Comparison of ENCODE assay signal across 5 cellular contexts in the genomic region with DNA sequence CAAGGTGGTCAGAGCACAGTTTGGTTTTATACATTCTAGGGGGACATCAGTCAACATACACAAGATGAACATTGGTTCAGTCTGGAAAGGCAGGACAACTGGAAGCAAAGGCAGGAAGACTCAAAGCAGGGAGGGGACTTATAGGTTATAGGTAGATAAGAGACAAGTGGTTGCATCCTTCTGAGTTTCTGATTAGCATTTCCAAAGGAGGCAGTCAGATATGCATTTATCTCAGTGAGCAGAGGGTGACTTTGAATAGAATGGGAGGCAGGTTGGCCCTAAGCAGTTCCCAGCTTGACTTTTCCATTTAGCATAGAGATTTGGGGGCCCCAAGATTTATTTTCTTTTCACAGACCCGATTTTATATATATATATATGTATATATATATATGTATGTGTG. TPM values are rescaled to one million over a fixed set of nuclear protein-coding genes. Genes with fewer than 3 reads are reported as not detected.
"Had no signal": no experiment of that assay in that cellular context is flagged by ENCODE, and none has a peak within 500 bp of the region (broad histone marks: within the 10 kb centered on the region; RNA-seq: fewer than 3 reads in every experiment).

No MANE protein-coding gene starts in this region.

RNA-seq across cellular contexts. Expression of a gene that starts 58.3 kb away (rescaled TPM):
- total RNA-seq: activated CD4-positive, alpha-beta T cell treated with anti-CD3 and anti-CD28 coated beads, Interleukin-2, amount 10 ng/mL, durations not matched to agents 24 days and 14 days; activated CD8-positive, alpha-beta memory T cell treated with anti-CD3 and anti-CD28 coated beads for 36 hours; activated CD8-positive, alpha-beta T cell treated with anti-CD3 and anti-CD28 coated beads for 36 hours; activated CD8-positive, alpha-beta T cell treated with anti-CD3 and anti-CD28 coated beads, Interleukin-2, amount 10 ng/mL, durations not matched to agents 7 days and 5 days; T-helper 2 cell treated with Interferon-gamma antibody and Interleukin-4, amounts not matched to agents 100 ng/mL and 5 ng/mL, for 36 hours had no signal
